ENCODE assay signal across 25 cellular contexts in the genomic region with DNA sequence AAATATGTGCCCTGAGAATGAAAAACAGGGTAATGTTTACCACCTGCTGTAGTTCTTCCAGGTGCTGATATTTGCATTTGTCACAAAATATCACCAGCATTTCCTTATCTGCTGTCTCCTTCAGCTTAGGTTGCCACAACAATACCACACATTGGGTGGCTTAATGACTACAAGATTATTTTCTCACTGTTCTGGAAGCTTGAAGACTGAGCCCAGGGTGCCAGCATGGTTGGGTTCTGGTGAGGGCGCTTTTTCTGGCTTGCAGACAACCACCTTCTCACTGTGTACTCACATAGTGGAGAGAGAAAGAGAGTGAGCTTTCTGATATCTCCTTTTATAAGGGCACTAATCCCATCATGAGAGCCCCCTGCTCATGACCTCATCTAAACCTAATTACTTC.
"Had no signal": no experiment of that assay in that cellular context is flagged by ENCODE, and none has a peak within 500 bp of the region (broad histone marks: within the 10 kb centered on the region; RNA-seq: fewer than 3 reads in every experiment).

No MANE protein-coding gene starts in this region.

- H3K4me3 ChIP-seq: esophagus muscularis mucosa, suprapubic skin, tibial nerve had no signal

- DNase-seq: activated CD4-positive, alpha-beta T cell treated with anti-CD3 and anti-CD28 coated beads for 48 hours; activated CD8-positive, alpha-beta T cell treated with anti-CD3 and anti-CD28 coated beads for 36 hours; activated naive CD8-positive, alpha-beta T cell treated with anti-CD3 and anti-CD28 coated beads, Interleukin-2, amount 50 U/mL, for 24 hours; activated T-cell treated with anti-CD3 and anti-CD28 coated beads, Interleukin-2, amount 50 U/mL, for 4 hours; foreskin keratinocyte; kidney glomerular epithelial cell; mammary epithelial cell; naive thymus-derived CD8-positive, alpha-beta T cell; small intestine; stimulated activated CD4-positive, alpha-beta T cell treated with anti-CD3 and anti-CD28 coated beads, Interleukin-15, amount 100 ng/mL, for 24 hours; stimulated activated CD4-positive, alpha-beta T cell treated with anti-CD3 and anti-CD28 coated beads, Interleukin-2, amount 100 ng/mL, for 24 hours; stimulated activated naive CD4-positive, alpha-beta T cell; SW 1271; T-helper 9 cell had no signal

- H3K36me3 Mint-ChIP-seq: mesothelial cell of epicardium; naive thymus-derived CD8-positive, alpha-beta T cell had no signal

- H3K9me3 Mint-ChIP-seq: mesothelial cell of epicardium; T-helper 1 cell treated with Interleukin-12 subunit alpha and Interleukin-12 subunit beta and Interleukin-4 antibody, amounts not matched to agents 30 μg/mL and 1 μg/mL, for 36 hours had no signal

- H3K4me1 Mint-ChIP-seq: activated naive CD4-positive, alpha-beta T cell treated with anti-CD3 and anti-CD28 coated beads, Interleukin-2, amount 50 U/mL, for 24 hours; activated naive CD8-positive, alpha-beta T cell treated with anti-CD3 and anti-CD28 coated beads, Interleukin-2, amount 50 U/mL, for 24 hours; central memory CD8-positive, alpha-beta T cell; mesothelial cell of epicardium had no signal

- ATAC-seq: activated CD8-positive, alpha-beta T cell treated with anti-CD3 and anti-CD28 coated beads for 36 hours; activated naive CD8-positive, alpha-beta T cell treated with anti-CD3 and anti-CD28 coated beads, Interleukin-2, amount 50 U/mL, for 24 hours; activated T-cell treated with anti-CD3 and anti-CD28 coated beads, Interleukin-2, amount 50 U/mL, for 4 hours; foreskin keratinocyte; naive thymus-derived CD8-positive, alpha-beta T cell; sciatic nerve had no signal

- H3K9me3 ChIP-seq: esophagus muscularis mucosa, suprapubic skin, tibial nerve had no signal

- H3K27ac ChIP-seq: esophagus muscularis mucosa, foreskin keratinocyte, suprapubic skin, tibial nerve, VCaP had no signal

- H3K4me1 ChIP-seq: foreskin keratinocyte, suprapubic skin, tibial nerve had no signal

- H3K4me3 Mint-ChIP-seq: activated CD8-positive, alpha-beta T cell treated with anti-CD3 and anti-CD28 coated beads for 36 hours; activated naive CD4-positive, alpha-beta T cell treated with anti-CD3 and anti-CD28 coated beads, Interleukin-2, amount 50 U/mL, for 24 hours; activated naive CD8-positive, alpha-beta T cell treated with anti-CD3 and anti-CD28 coated beads, Interleukin-2, amount 50 U/mL, for 24 hours; activated T-cell treated with anti-CD3 and anti-CD28 coated beads, Interleukin-2, amount 50 U/mL, for 4 hours; central memory CD8-positive, alpha-beta T cell; dendritic cell treated with granulocyte-macrophage colony-stimulating factor and Interleukin-4, amounts not matched to agents 40 ng/mL and 50 ng/mL, for 4 days; mesothelial cell of epicardium; naive thymus-derived CD8-positive, alpha-beta T cell; T-helper 1 cell treated with Interleukin-12 subunit alpha and Interleukin-12 subunit beta and Interleukin-4 antibody, amounts not matched to agents 30 μg/mL and 1 μg/mL, for 36 hours had no signal

- H3K27me3 ChIP-seq: esophagus muscularis mucosa, foreskin keratinocyte, suprapubic skin, tibial nerve had no signal

- H3K36me3 ChIP-seq: esophagus muscularis mucosa, suprapubic skin, tibial nerve had no signal

- H3K27ac Mint-ChIP-seq: activated CD8-positive, alpha-beta T cell treated with anti-CD3 and anti-CD28 coated beads for 36 hours; activated naive CD4-positive, alpha-beta T cell treated with anti-CD3 and anti-CD28 coated beads, Interleukin-2, amount 50 U/mL, for 24 hours; activated naive CD8-positive, alpha-beta T cell treated with anti-CD3 and anti-CD28 coated beads, Interleukin-2, amount 50 U/mL, for 24 hours; activated T-helper 2 cell treated with anti-CD3 and anti-CD28 coated beads, Interferon-gamma antibody, Interleukin-2, Interleukin-4, amounts not matched to agents 10 μg/mL and 5 μg/mL and 100 μg/mL, durations not matched to agents 14 hours and 24 hours and 36 hours; dendritic cell treated with granulocyte-macrophage colony-stimulating factor and Interleukin-4, amounts not matched to agents 40 ng/mL and 50 ng/mL, for 4 days; mesothelial cell of epicardium; naive thymus-derived CD8-positive, alpha-beta T cell; T-helper 1 cell treated with Interleukin-12 subunit alpha and Interleukin-12 subunit beta and Interleukin-4 antibody, amounts not matched to agents 30 μg/mL and 1 μg/mL, for 36 hours had no signal

- H3K27me3 Mint-ChIP-seq: activated CD8-positive, alpha-beta T cell treated with anti-CD3 and anti-CD28 coated beads for 36 hours; activated naive CD4-positive, alpha-beta T cell treated with anti-CD3 and anti-CD28 coated beads, Interleukin-2, amount 50 U/mL, for 24 hours; activated naive CD8-positive, alpha-beta T cell treated with anti-CD3 and anti-CD28 coated beads, Interleukin-2, amount 50 U/mL, for 24 hours; central memory CD8-positive, alpha-beta T cell; dendritic cell treated with granulocyte-macrophage colony-stimulating factor and Interleukin-4, amounts not matched to agents 40 ng/mL and 50 ng/mL, for 4 days had no signal
